8 cellular contexts compared by ENCODE assay signal in genomic region chr6:43174263-43175112, GRCh38. TPM values are rescaled to one million over a fixed set of nuclear protein-coding genes. Genes with fewer than 3 reads are reported as not detected.
DNase-seq lines count a peak whose midpoint lies in the region; ATAC-seq, FAIRE-seq and TF ChIP-seq lines count a peak whose summit lies in the region.

No MANE protein-coding gene starts in this region.

- peak; percentile 89 for FAIRE-seq in H54 (lab: Jason Lieb, UNC)

- H3K36me3 Mint-ChIP-seq in natural killer cell treated with Interleukin-12 subunit alpha and Interleukin-12 subunit beta and Interleukin-15 and Interleukin-18, amount 100 ng/mL, for 72 hours = peaks cover 6% of the 10 kb centered on the region

- peaks cover 16% of the 10 kb centered on the region for H3K4me1 ChIP-seq in RWPE2 (ENCODE audit: insufficient read depth, poor library complexity, severe bottlenecking)

- no peaks in the 10 kb centered on the region for H3K27me3 ChIP-seq in RWPE2 (ENCODE audit: insufficient read depth, poor library complexity, severe bottlenecking)

- H3K27ac ChIP-seq in RWPE2 (ENCODE audit: poor library complexity, severe bottlenecking) = peak overlapping the region; percentile 68

- H3K4me3 Mint-ChIP-seq in natural killer cell treated with Interleukin-12 subunit alpha and Interleukin-12 subunit beta and Interleukin-15 and Interleukin-18, amount 100 ng/mL, for 72 hours = peak overlapping the region; percentile 93

- no peaks in the 10 kb centered on the region for H3K9me3 Mint-ChIP-seq in natural killer cell treated with Interleukin-12 subunit alpha and Interleukin-12 subunit beta and Interleukin-15 and Interleukin-18, amount 100 ng/mL, for 72 hours

- peak; percentile 66 for ATAC-seq in RWPE2 (ENCODE audit: low read depth)
- peak; percentile 83 to 89 for ATAC-seq in natural killer cell treated with Interleukin-12 subunit alpha and Interleukin-12 subunit beta and Interleukin-15 and Interleukin-18, amount 100 ng/mL, for 72 hours

- H3K27me3 Mint-ChIP-seq in natural killer cell treated with Interleukin-12 subunit alpha and Interleukin-12 subunit beta and Interleukin-15 and Interleukin-18, amount 100 ng/mL, for 72 hours = no peaks in the 10 kb centered on the region

- peaks cover 43 to 47% of the 10 kb centered on the region in 2 donors for H3K4me1 Mint-ChIP-seq in natural killer cell treated with Interleukin-12 subunit alpha and Interleukin-12 subunit beta and Interleukin-15 and Interleukin-18, amount 100 ng/mL, for 72 hours (ENCODE audit: low read depth in 2 of 2)

- H3K9me3 ChIP-seq in RWPE2 (ENCODE audit: severe bottlenecking) = no peaks in the 10 kb centered on the region

- H3K4me3 ChIP-seq in RWPE2 (ENCODE audit: severe bottlenecking) (peak overlapping the region; percentile 18), fibroblast of the aortic adventitia (ENCODE audit: low read depth, low read length) (peak overlapping the region; percentile 97)

- H3K27ac Mint-ChIP-seq in natural killer cell treated with Interleukin-12 subunit alpha and Interleukin-12 subunit beta and Interleukin-15 and Interleukin-18, amount 100 ng/mL, for 72 hours = peak overlapping the region; percentile 98 to 99

- peak; percentile 59 for TF ChIP-seq POLR2A in H54 (IDR thresholded peaks at IDR 0.05; ENCODE audit: low read depth, low read length)

- TF ChIP-seq CTCF in RWPE2 (IDR thresholded peaks at IDR 0.05; ENCODE audit: poor library complexity, severe bottlenecking) = no peak
- peak; percentile 15 for TF ChIP-seq CTCF in fibroblast of the aortic adventitia (IDR thresholded peaks at IDR 0.05; ENCODE audit: insufficient read depth, low read length)

- peaks cover 49% of the 10 kb centered on the region for H3K36me3 ChIP-seq in RWPE2 (ENCODE audit: low read depth)

- DNase-seq in ELF-1 (ENCODE audit: low read depth, low spot score) (peak; percentile 99), H54 (ENCODE audit: insufficient read length, low spot score) (peak; percentile 98), LoVo (ENCODE audit: low spot score) (peak; percentile 94), RWPE2 (ENCODE audit: low spot score) (peak; percentile 98), fibroblast of the aortic adventitia (ENCODE audit: low read depth) (peak; percentile 98)
- peak; percentile 98 for DNase-seq in activated effector memory CD4-positive, alpha-beta T cell treated with anti-CD3 and anti-CD28 coated beads, Interleukin-2, amount 50 U/mL, for 16 hours
- peak; percentile 99 for DNase-seq in natural killer cell treated with Interleukin-12 subunit alpha and Interleukin-12 subunit beta and Interleukin-15 and Interleukin-18, amount 100 ng/mL, for 72 hours (ENCODE audit: low spot score)
- peak; percentile 95 for DNase-seq in stimulated activated naive CD4-positive, alpha-beta T cell treated with Interleukin-2 at 50 U/mL for 16 hours (lab: John Stamatoyannopoulos, UW)

RNA-seq across cellular contexts. Expression of gene SRF, which starts 3.4 kb away (rescaled TPM):
- total RNA-seq in fibroblast of the aortic adventitia (ENCODE audit: low replicate concordance) = 17.5 and 17.9 TPM in 2 replicates
- 10 to 100 TPM; 56.8 to 70.4 TPM for total RNA-seq in natural killer cell treated with Interleukin-12 subunit alpha and Interleukin-12 subunit beta and Interleukin-15 and Interleukin-18, amount 100 ng/mL, for 72 hours

RNA-seq across cellular contexts. Expression of gene CUL9, which starts 7.5 kb away (rescaled TPM):
- 22.8 and 28.7 TPM in 2 replicates for total RNA-seq in fibroblast of the aortic adventitia (ENCODE audit: low replicate concordance)
- 10 to 100 TPM; 41.5 to 85.8 TPM for total RNA-seq in natural killer cell treated with Interleukin-12 subunit alpha and Interleukin-12 subunit beta and Interleukin-15 and Interleukin-18, amount 100 ng/mL, for 72 hours

RNA-seq across cellular contexts. Expression of gene DNPH1, which starts 54.8 kb away (rescaled TPM):
- total RNA-seq in fibroblast of the aortic adventitia (ENCODE audit: low replicate concordance) = 46.2 and 65.2 TPM in 2 replicates
- 10 to 100 TPM; 15.0 to 32.5 TPM for total RNA-seq in natural killer cell treated with Interleukin-12 subunit alpha and Interleukin-12 subunit beta and Interleukin-15 and Interleukin-18, amount 100 ng/mL, for 72 hours

Comparison
In these comparisons a context has a peak if more than half of its experiments do, and no peak if none do; other contexts are left out.
1. Peak in every context shown above with its lines: DNase-seq, ATAC-seq, H3K4me3 ChIP-seq and H3K27ac ChIP-seq.